In the genomic region with DNA sequence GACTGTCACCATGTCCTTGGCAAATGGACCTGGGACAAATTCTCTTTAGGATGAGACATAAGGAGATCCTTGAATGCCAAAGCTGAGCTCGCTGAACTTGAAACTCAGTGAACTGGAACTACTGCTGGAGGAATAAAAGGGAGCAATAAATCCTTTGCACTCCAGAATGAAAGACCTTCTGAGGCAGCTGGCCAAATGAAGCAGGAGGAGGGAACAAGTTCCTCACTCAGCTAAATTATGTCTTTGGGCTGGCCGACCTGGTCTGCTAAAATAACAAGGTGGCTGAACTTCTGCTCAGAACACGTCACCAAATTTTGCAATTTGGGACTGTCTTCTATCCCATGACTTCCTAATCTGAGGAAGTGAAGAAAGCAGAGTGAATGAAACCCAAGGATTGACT, we compare ENCODE assay signal across 2 cellular contexts.
TF ChIP-seq lines count a peak whose summit lies in the region.

No MANE protein-coding gene starts in this region.

TF ChIP-seq in HEK293, 187 proteins besides CTCF, POLR2A, EP300 and RAD21 (continued from another document):
- no peak for TF ChIP-seq ZNF549 (tag by site-specific recombination; IDR thresholded peaks at IDR 0.05)
- TF ChIP-seq ZNF311 (tag by site-specific recombination; IDR thresholded peaks at IDR 0.05; ENCODE audit: borderline replicate concordance) = no peak
- no peak for TF ChIP-seq ZFHX2 (tag by site-specific recombination; conservative IDR thresholded peaks at IDR 0.05)
- TF ChIP-seq ZNF76 (tag by site-specific recombination; IDR thresholded peaks at IDR 0.05; ENCODE audit: borderline replicate concordance, low read depth) = no peak
- 0 out of 2 replicates have a peak, but pooled peaks have one; percentile 21 for TF ChIP-seq ZBTB17 (tag by site-specific recombination; IDR thresholded peaks at IDR 0.05)
- TF ChIP-seq, protein P1, sequence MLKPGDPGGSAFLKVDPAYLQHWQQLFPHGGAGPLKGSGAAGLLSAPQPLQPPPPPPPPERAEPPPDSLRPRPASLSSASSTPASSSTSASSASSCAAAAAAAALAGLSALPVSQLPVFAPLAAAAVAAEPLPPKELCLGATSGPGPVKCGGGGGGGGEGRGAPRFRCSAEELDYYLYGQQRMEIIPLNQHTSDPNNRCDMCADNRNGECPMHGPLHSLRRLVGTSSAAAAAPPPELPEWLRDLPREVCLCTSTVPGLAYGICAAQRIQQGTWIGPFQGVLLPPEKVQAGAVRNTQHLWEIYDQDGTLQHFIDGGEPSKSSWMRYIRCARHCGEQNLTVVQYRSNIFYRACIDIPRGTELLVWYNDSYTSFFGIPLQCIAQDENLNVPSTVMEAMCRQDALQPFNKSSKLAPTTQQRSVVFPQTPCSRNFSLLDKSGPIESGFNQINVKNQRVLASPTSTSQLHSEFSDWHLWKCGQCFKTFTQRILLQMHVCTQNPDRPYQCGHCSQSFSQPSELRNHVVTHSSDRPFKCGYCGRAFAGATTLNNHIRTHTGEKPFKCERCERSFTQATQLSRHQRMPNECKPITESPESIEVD (tag by site-specific recombination; IDR thresholded peaks at IDR 0.05) = peak; percentile 3; the same call in 1 of the 2 replicates
- peak; percentile 80 for TF ChIP-seq OSR2 (tag by site-specific recombination; IDR thresholded peaks at IDR 0.05)
- TF ChIP-seq ZNF624 (tag by site-specific recombination; IDR thresholded peaks at IDR 0.05) = no peak
- 0 out of 2 replicates have a peak, but pooled peaks have one; percentile 26 for TF ChIP-seq SP7 (tag by site-specific recombination; IDR thresholded peaks at IDR 0.05)
- TF ChIP-seq ZNF2 (tag by site-specific recombination; IDR thresholded peaks at IDR 0.05) = no peak
- TF ChIP-seq ZNF157 (tag by site-specific recombination; IDR thresholded peaks at IDR 0.05) = no peak
- no peak for TF ChIP-seq ZNF335 (tag by site-specific recombination; conservative IDR thresholded peaks at IDR 0.05)
- no peak for TF ChIP-seq ZNF658 (tag by site-specific recombination; IDR thresholded peaks at IDR 0.05)
- TF ChIP-seq REPIN1 (tag by site-specific recombination; IDR thresholded peaks at IDR 0.05; ENCODE audit: low read depth) = no peak
- TF ChIP-seq PRDM10 (tag by site-specific recombination; IDR thresholded peaks at IDR 0.05) = peak; percentile 29; the same call in 1 of the 2 replicates
- TF ChIP-seq ZSCAN30 (tag by site-specific recombination; IDR thresholded peaks at IDR 0.05) = peak; percentile 12; the same call in 1 of the 2 replicates

TF ChIP-seq in SK-N-SH, 30 proteins besides CTCF, POLR2A, EP300 and RAD21 (continued from another document):
- TF ChIP-seq REST (IDR thresholded peaks at IDR 0.05; ENCODE audit: low read depth, low read length) = no peak
- no peak for TF ChIP-seq ELF1 (IDR thresholded peaks at IDR 0.05)
- TF ChIP-seq JUND (IDR thresholded peaks at IDR 0.05) = no peak
- TF ChIP-seq TAF1 (IDR thresholded peaks at IDR 0.05; ENCODE audit: borderline replicate concordance, low read depth, low read length) = no peak
- no peak for TF ChIP-seq TEAD4 (IDR thresholded peaks at IDR 0.05; ENCODE audit: borderline replicate concordance, insufficient read depth)
- no peak for TF ChIP-seq NFIC (IDR thresholded peaks at IDR 0.05; ENCODE audit: borderline replicate concordance)
- TF ChIP-seq YY1 (IDR thresholded peaks at IDR 0.05; ENCODE audit: low read depth) = no peak
- TF ChIP-seq GABPA (IDR thresholded peaks at IDR 0.05; ENCODE audit: low read depth) = no peak
